ENCODE assay signal across 10 cellular contexts in the genomic region with DNA sequence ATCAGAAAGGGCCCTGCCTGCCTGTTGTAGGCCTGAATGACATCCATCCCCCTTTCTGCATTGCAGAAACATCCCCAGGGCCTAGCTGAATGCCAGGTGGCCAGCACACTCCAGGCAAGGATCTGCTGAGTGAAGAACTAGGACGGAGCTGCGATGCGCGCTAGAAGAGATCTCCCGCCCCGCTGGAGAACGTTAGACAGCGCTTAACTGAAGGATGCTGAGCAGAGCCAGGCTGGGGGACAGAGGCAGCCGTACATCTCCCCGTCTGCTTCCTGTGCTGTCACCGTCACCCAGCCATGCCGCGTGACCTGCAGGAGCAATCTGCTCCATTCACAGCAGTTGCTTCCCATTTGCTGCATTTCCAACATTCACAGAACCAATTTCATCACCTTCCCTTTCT.
DNase-seq lines count a peak whose midpoint lies in the region; ATAC-seq and TF ChIP-seq lines count a peak whose summit lies in the region.
"Had no signal": no experiment of that assay in that cellular context is flagged by ENCODE, and none has a peak within 500 bp of the region (broad histone marks: within the 10 kb centered on the region; RNA-seq: fewer than 3 reads in every experiment).

No MANE protein-coding gene starts in this region.

- ATAC-seq in heart left ventricle (no peak), GM21786 (IDR thresholded peaks at IDR 0.05; ENCODE audit: unreplicated experiment) (no peak)

- H3K4me1 ChIP-seq in heart left ventricle = peaks cover 35 to 100% (median 95%) of the 10 kb centered on the region in 12 donors
- H3K4me1 ChIP-seq in adipocyte (ENCODE audit: control insufficient read depth, insufficient read depth, low read length) = peaks cover 72% of the 10 kb centered on the region

- DNase-seq in heart left ventricle (peak in 2 of 5 donors; percentile 52 to 73), cardiac septum (ENCODE audit: low spot score) (no peak), adipocyte (ENCODE audit: low read depth) (no peak), mesothelial cell of epicardium (ENCODE audit: low spot score in 2 of 2, unreplicated experiment in 2 of 2) (no peak), type B pancreatic cell (ENCODE audit: extremely low spot score, unreplicated experiment) (no peak), NCI-H146 treated with DMSO at 0.1 percent for 48 hours (lab: John Stamatoyannopoulos, UW; ENCODE audit: unreplicated experiment) (no peak), NCI-H2227 treated with DMSO at 0.1 percent for 48 hours (lab: John Stamatoyannopoulos, UW) (no peak)
- DNase-seq: COR-L47 had no signal

- H3K27me3 Mint-ChIP-seq in mesothelial cell of epicardium (ENCODE audit: low read depth) (no peaks in the 10 kb centered on the region), type B pancreatic cell (no peaks in the 10 kb centered on the region)
- H3K27me3 Mint-ChIP-seq: stimulated activated naive CD8-positive, alpha-beta T cell treated with anti-CD3 and anti-CD28 coated beads, Interleukin-15, Interleukin-2, amounts not matched to agents 100 ng/mL and 50 ng/mL, for 24 hours had no signal

- H3K27me3 ChIP-seq in heart left ventricle (no peaks in the 10 kb centered on the region), adipocyte (replicated peaks; ENCODE audit: control insufficient read depth, insufficient read depth, low read length) (no peaks in the 10 kb centered on the region)

- peaks cover 2% of the 10 kb centered on the region for H3K36me3 Mint-ChIP-seq in mesothelial cell of epicardium
- no peaks in the 10 kb centered on the region for H3K36me3 Mint-ChIP-seq in type B pancreatic cell

- no peak for TF ChIP-seq POLR2A in heart left ventricle (IDR thresholded peaks at IDR 0.05)

- peak overlapping the region in 11 of 12 donors; percentile 16 to 86 (median 59) for H3K27ac ChIP-seq in heart left ventricle

- H3K36me3 ChIP-seq in heart left ventricle (peaks cover 0 to 15% (median 0%) of the 10 kb centered on the region in 9 donors), adipocyte (ENCODE audit: control insufficient read depth, insufficient read depth, low read length, severe bottlenecking) (no peaks in the 10 kb centered on the region)

- H3K9me3 Mint-ChIP-seq in mesothelial cell of epicardium (no peaks in the 10 kb centered on the region), type B pancreatic cell (no peaks in the 10 kb centered on the region)
- H3K9me3 Mint-ChIP-seq: stimulated activated naive CD8-positive, alpha-beta T cell treated with anti-CD3 and anti-CD28 coated beads, Interleukin-15, Interleukin-2, amounts not matched to agents 100 ng/mL and 50 ng/mL, for 24 hours had no signal

- H3K27ac Mint-ChIP-seq in mesothelial cell of epicardium = peak overlapping the region; percentile 65
- peak overlapping the region; percentile 70 for H3K27ac Mint-ChIP-seq in type B pancreatic cell

- H3K4me3 ChIP-seq in heart left ventricle = no peak overlapping the region
- no peak overlapping the region for H3K4me3 ChIP-seq in adipocyte (ENCODE audit: low read length)

- H3K9me3 ChIP-seq in heart left ventricle (no peaks in the 10 kb centered on the region), adipocyte (ENCODE audit: control insufficient read depth, low read length) (no peaks in the 10 kb centered on the region)

- WGBS in heart left ventricle, 4 donors = 62 to 84% (median 67%) methylated on average over 12 to 13 of the region's 13 CpGs

- TF ChIP-seq CTCF in heart left ventricle (IDR thresholded peaks at IDR 0.05) = no peak
- no peak for TF ChIP-seq CTCF in mesothelial cell of epicardium (IDR thresholded peaks at IDR 0.05; ENCODE audit: unreplicated experiment)
- no peak for TF ChIP-seq CTCF in type B pancreatic cell (conservative IDR thresholded peaks at IDR 0.05)

- H3K4me1 Mint-ChIP-seq in mesothelial cell of epicardium (peaks cover 26% of the 10 kb centered on the region), type B pancreatic cell (ENCODE audit: unreplicated experiment) (peaks cover 53% of the 10 kb centered on the region)

- intact Hi-C loops in heart left ventricle (cut with DNase I) (loop anchor here in 1 of 10 donors (5.0 kb wide), 1 partner anchor 56 kb away; no protein-coding TSS in a partner anchor), cardiac septum (cut with DNase I) (no loop called here)

- H3K9ac ChIP-seq in adipocyte (ENCODE audit: low read length) = peak overlapping the region; percentile 66

- H3K4me3 Mint-ChIP-seq in mesothelial cell of epicardium (no peak overlapping the region), type B pancreatic cell (peak overlapping the region; percentile 3)
- H3K4me3 Mint-ChIP-seq: stimulated activated naive CD8-positive, alpha-beta T cell treated with anti-CD3 and anti-CD28 coated beads, Interleukin-15, Interleukin-2, amounts not matched to agents 100 ng/mL and 50 ng/mL, for 24 hours had no signal
